ENCODE assay signal across 8 cellular contexts in the genomic region with DNA sequence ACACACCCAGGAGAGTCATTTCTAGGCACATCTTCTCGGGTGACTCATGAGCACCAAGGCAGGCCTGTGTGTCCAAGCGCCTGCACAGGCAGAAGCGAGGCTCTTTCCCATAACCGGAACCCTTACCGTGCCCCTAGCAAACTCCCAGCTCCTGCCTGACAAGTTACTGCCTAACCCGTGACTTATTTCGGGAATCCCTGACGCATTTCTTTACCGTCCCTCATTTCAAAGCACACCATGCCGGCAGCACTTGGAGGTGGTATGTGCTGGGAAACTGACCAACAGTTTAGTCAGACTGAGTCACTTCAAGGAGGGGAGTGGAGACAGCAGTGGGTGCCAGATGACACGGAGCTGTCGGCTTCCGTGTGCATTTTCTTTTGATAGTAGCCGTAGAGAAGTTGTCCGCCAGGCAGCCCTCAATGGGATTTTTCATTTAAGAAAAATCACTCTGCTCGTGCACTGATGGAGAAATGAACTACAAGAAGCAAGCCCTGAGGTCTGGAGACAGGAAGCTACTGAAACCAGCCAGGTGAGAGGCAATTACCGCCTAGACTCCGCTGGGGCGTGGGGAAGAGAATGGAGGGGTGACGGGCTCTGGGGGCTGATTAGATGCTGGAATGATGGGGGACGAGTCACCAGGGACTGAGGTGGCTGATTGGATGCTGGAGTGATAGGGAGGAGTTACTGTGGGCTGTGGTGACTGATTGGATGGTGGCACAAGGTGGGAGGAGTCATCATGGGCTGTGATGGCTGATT. TPM values are rescaled to one million over a fixed set of nuclear protein-coding genes. Genes with fewer than 3 reads are reported as not detected.
A peak's percentile ranks its signal among the peaks of the same experiment; 100 is the strongest.
DNase-seq lines count a peak whose midpoint lies in the region; ATAC-seq and TF ChIP-seq lines count a peak whose summit lies in the region.

No MANE protein-coding gene starts in this region.

- H3K9me3 ChIP-seq in BE2C = no peaks in the 10 kb centered on the region

- ATAC-seq in HG03378 (IDR thresholded peaks at IDR 0.05; ENCODE audit: unreplicated experiment) (no peak), HG03196 (IDR thresholded peaks at IDR 0.05; ENCODE audit: unreplicated experiment) (no peak)

- TF ChIP-seq CTCF in BE2C (IDR thresholded peaks at IDR 0.05; ENCODE audit: low read depth, low read length) = no peak

- no peaks in the 10 kb centered on the region for H3K36me3 ChIP-seq in BE2C

- peak overlapping the region; percentile 66 for H3K4me3 ChIP-seq in BE2C (ENCODE audit: low read depth, low read length)

- H3K27ac ChIP-seq in epithelial cell of prostate = peak overlapping the region; percentile 97

- peak; percentile 83 for DNase-seq in BE2C
- peak; percentile 43 for DNase-seq in NCI-H526 treated with DMSO at 0.1 percent for 48 hours (lab: John Stamatoyannopoulos, UW)
- peak; percentile 100 for DNase-seq in epithelial cell of prostate (ENCODE audit: low read depth, low spot score)
- DNase-seq in occipital lobe (lab: John Stamatoyannopoulos, UW) = peak; percentile 75
- DNase-seq in UCSD-AML1 (lab: John Stamatoyannopoulos, UW; ENCODE audit: unreplicated experiment) = no peak
- no peak for DNase-seq in NK-92 treated with Interleukin-12 subunit alpha and Interleukin-12 subunit beta, amount 100 ng/mL, for 24 hours (lab: John Stamatoyannopoulos, UW)

- no peaks in the 10 kb centered on the region for H3K4me1 ChIP-seq in BE2C

- H3K27me3 ChIP-seq in BE2C = no peaks in the 10 kb centered on the region

RNA-seq across cellular contexts. Expression of gene HRH1, which starts 17.2 kb away (rescaled TPM):
- 0.28 TPM for polyA plus RNA-seq in BE2C (2012; ENCODE audit: insufficient read depth, insufficient read length, low read depth)
- total RNA-seq in occipital lobe = 1.7 TPM

Comparison
In these comparisons a context has a peak if more than half of its experiments do, and no peak if none do; other contexts are left out.
1. DNase-seq: peak in BE2C (single experiment), NCI-H526 treated with DMSO at 0.1 percent for 48 hours (single experiment), epithelial cell of prostate (single experiment) and occipital lobe (single experiment); none in UCSD-AML1 (single experiment) and NK-92 treated with Interleukin-12 subunit alpha and Interleukin-12 subunit beta, amount 100 ng/mL, for 24 hours (single experiment).